In genomic region chr7:100668069-100668449, GRCh38 we compare ENCODE assay signal across 2 cellular contexts.
TF ChIP-seq lines count a peak whose summit lies in the region.

No MANE protein-coding gene starts in this region.

TF ChIP-seq in HEK293, 187 proteins besides CTCF, POLR2A, EP300 and RAD21:
- TF ChIP-seq ZNF146 (tag by site-specific recombination; IDR thresholded peaks at IDR 0.05) (peak; percentile 67), ZNF239 (tag by site-specific recombination; IDR thresholded peaks at IDR 0.05) (no peak), ZFHX2 (tag by site-specific recombination; conservative IDR thresholded peaks at IDR 0.05) (no peak), ZNF157 (tag by site-specific recombination; IDR thresholded peaks at IDR 0.05) (no peak)

TF ChIP-seq in K562, 482 proteins besides CTCF, POLR2A, EP300 and RAD21:
- TF ChIP-seq MYC (IDR thresholded peaks at IDR 0.05; ENCODE audit: low read depth, low read length) (no peak), MYC (CRISPR knock-in tag; IDR thresholded peaks at IDR 0.05; ENCODE audit: borderline replicate concordance, low read depth) (no peak), ZNF146 (CRISPR knock-in tag; IDR thresholded peaks at IDR 0.05; ENCODE audit: unreplicated experiment) (peak; percentile 83), ATF7 (IDR thresholded peaks at IDR 0.05) (0 out of 2 replicates have a peak, but pooled peaks have one; percentile 8)
